Comparison of ENCODE assay signal across 1 cellular context in the genomic region with DNA sequence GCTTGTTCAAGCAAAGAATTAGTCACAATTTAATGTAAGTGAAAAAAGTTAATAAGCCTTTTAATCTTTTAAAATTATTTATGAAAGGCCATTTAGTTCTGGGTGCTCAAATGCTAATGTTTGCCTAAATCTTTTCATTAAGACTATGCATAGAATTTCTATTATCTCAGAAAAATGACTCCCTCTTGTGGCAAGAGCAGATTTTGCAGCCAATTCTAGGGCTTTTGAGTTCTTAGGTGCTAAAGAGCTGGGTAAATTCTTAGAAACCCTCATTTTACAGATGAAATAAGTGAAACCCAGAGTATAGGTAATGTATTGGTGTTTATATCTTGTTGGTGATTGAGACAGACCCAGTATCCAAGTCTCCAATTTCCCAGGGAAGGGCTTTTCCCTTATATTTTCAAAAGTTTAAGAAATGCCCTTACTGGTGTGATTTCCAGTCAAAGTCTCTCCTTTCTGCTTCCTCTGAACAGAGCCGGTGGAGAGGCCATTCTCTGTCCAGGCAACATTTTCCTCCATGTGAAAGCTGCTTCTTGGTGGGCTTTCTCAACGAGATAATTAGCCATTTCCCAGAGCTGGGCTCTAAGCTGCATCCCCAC.
TF ChIP-seq lines count a peak whose summit lies in the region.

No MANE protein-coding gene starts in this region.

TF ChIP-seq in H1, 55 proteins besides CTCF, POLR2A, EP300 and RAD21 (continued from another document):
- TF ChIP-seq, protein P1, sequence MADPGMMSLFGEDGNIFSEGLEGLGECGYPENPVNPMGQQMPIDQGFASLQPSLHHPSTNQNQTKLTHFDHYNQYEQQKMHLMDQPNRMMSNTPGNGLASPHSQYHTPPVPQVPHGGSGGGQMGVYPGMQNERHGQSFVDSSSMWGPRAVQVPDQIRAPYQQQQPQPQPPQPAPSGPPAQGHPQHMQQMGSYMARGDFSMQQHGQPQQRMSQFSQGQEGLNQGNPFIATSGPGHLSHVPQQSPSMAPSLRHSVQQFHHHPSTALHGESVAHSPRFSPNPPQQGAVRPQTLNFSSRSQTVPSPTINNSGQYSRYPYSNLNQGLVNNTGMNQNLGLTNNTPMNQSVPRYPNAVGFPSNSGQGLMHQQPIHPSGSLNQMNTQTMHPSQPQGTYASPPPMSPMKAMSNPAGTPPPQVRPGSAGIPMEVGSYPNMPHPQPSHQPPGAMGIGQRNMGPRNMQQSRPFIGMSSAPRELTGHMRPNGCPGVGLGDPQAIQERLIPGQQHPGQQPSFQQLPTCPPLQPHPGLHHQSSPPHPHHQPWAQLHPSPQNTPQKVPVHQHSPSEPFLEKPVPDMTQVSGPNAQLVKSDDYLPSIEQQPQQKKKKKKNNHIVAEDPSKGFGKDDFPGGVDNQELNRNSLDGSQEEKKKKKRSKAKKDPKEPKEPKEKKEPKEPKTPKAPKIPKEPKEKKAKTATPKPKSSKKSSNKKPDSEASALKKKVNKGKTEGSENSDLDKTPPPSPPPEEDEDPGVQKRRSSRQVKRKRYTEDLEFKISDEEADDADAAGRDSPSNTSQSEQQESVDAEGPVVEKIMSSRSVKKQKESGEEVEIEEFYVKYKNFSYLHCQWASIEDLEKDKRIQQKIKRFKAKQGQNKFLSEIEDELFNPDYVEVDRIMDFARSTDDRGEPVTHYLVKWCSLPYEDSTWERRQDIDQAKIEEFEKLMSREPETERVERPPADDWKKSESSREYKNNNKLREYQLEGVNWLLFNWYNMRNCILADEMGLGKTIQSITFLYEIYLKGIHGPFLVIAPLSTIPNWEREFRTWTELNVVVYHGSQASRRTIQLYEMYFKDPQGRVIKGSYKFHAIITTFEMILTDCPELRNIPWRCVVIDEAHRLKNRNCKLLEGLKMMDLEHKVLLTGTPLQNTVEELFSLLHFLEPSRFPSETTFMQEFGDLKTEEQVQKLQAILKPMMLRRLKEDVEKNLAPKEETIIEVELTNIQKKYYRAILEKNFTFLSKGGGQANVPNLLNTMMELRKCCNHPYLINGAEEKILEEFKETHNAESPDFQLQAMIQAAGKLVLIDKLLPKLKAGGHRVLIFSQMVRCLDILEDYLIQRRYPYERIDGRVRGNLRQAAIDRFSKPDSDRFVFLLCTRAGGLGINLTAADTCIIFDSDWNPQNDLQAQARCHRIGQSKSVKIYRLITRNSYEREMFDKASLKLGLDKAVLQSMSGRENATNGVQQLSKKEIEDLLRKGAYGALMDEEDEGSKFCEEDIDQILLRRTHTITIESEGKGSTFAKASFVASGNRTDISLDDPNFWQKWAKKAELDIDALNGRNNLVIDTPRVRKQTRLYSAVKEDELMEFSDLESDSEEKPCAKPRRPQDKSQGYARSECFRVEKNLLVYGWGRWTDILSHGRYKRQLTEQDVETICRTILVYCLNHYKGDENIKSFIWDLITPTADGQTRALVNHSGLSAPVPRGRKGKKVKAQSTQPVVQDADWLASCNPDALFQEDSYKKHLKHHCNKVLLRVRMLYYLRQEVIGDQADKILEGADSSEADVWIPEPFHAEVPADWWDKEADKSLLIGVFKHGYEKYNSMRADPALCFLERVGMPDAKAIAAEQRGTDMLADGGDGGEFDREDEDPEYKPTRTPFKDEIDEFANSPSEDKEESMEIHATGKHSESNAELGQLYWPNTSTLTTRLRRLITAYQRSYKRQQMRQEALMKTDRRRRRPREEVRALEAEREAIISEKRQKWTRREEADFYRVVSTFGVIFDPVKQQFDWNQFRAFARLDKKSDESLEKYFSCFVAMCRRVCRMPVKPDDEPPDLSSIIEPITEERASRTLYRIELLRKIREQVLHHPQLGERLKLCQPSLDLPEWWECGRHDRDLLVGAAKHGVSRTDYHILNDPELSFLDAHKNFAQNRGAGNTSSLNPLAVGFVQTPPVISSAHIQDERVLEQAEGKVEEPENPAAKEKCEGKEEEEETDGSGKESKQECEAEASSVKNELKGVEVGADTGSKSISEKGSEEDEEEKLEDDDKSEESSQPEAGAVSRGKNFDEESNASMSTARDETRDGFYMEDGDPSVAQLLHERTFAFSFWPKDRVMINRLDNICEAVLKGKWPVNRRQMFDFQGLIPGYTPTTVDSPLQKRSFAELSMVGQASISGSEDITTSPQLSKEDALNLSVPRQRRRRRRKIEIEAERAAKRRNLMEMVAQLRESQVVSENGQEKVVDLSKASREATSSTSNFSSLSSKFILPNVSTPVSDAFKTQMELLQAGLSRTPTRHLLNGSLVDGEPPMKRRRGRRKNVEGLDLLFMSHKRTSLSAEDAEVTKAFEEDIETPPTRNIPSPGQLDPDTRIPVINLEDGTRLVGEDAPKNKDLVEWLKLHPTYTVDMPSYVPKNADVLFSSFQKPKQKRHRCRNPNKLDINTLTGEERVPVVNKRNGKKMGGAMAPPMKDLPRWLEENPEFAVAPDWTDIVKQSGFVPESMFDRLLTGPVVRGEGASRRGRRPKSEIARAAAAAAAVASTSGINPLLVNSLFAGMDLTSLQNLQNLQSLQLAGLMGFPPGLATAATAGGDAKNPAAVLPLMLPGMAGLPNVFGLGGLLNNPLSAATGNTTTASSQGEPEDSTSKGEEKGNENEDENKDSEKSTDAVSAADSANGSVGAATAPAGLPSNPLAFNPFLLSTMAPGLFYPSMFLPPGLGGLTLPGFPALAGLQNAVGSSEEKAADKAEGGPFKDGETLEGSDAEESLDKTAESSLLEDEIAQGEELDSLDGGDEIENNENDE (IDR thresholded peaks at IDR 0.05; ENCODE audit: insufficient replicate concordance, low read length): no peak
- no peak for TF ChIP-seq NRF1 (IDR thresholded peaks at IDR 0.05; ENCODE audit: low read depth, low read length)
